Comparison of ENCODE assay signal across 33 cellular contexts in genomic region chr2:80510716-80511115, GRCh38.
DNase-seq lines count a peak whose midpoint lies in the region; ATAC-seq and TF ChIP-seq lines count a peak whose summit lies in the region.
"Had no signal": no experiment of that assay in that cellular context is flagged by ENCODE, and none has a peak within 500 bp of the region (broad histone marks: within the 10 kb centered on the region; RNA-seq: fewer than 3 reads in every experiment).

No MANE protein-coding gene starts in this region.

- no peak for TF ChIP-seq CTCF in right atrium auricular region (IDR thresholded peaks at IDR 0.05)

- ATAC-seq in Right ventricle myocardium inferior, result peak; percentile 72
- peak; percentile 77 for ATAC-seq in Right ventricle myocardium superior (ENCODE audit: poor library complexity)
- ATAC-seq in left ventricle myocardium superior, result peak; percentile 74
- ATAC-seq in left cardiac atrium, result no peak
- ATAC-seq: A549; CD8-positive, alpha-beta T cell had no signal

- peak; percentile 4 for DNase-seq in NCI-H748 (lab: John Stamatoyannopoulos, UW; ENCODE audit: unreplicated experiment)
- DNase-seq in NCI-H748 treated with DMSO at 0.1 percent for 48 hours (lab: John Stamatoyannopoulos, UW), result no peak
- DNase-seq in Right ventricle myocardium inferior (ENCODE audit: missing footprints), result no peak
- no peak for DNase-seq in cardiac septum (ENCODE audit: low spot score)
- DNase-seq in Right ventricle myocardium superior, result no peak
- no peak for DNase-seq in right atrium auricular region (ENCODE audit: low spot score)
- no peak for DNase-seq in left ventricle myocardium superior
- no peak for DNase-seq in left cardiac atrium
- DNase-seq: 8988T; ACHN; AML-193; BE2C; C1 segment of cervical spinal cord; Caco-2; Calu3; CD4-positive, alpha-beta memory T cell; CD4-positive, alpha-beta T cell; CD4-positive, CD25-positive, alpha-beta regulatory T cell; CD8-positive, alpha-beta memory T cell; CD8-positive, alpha-beta T cell; COR-L47; DMS 273 treated with DMSO at 0.1 percent for 48 hours; DMS153; DMS53; DMS79; DMS79 treated with DMSO at 0.1 percent for 48 hours; DND-41; EL had no signal

- H3K4me1 ChIP-seq in right atrium auricular region, result no peaks in the 10 kb centered on the region
- H3K4me1 ChIP-seq: A549; BE2C; BLaER1; BLaER1 treated with 17β-estradiol and CSF1 and Interleukin-3, amounts not matched to agents 10 nM and 100 nM; Caco-2 had no signal

- no peak overlapping the region for H3K4me3 ChIP-seq in right atrium auricular region
- H3K4me3 ChIP-seq: A549; BLaER1; BLaER1 treated with 17β-estradiol and CSF1 and Interleukin-3, amounts not matched to agents 10 nM and 100 nM had no signal

- intact Hi-C loops in Right ventricle myocardium inferior (cut with DNase I) (no loop called here), cardiac septum (cut with DNase I) (loop anchor here (1.0 kb wide), 1 partner anchor 9 kb away; no protein-coding TSS in a partner anchor), Right ventricle myocardium superior (cut with DNase I) (no loop called here), left ventricle myocardium superior (cut with micrococcal nuclease) (no loop called here), left cardiac atrium (cut with DNase I) (no loop called here)

- no peaks in the 10 kb centered on the region for H3K36me3 ChIP-seq in right atrium auricular region
- H3K36me3 ChIP-seq: BE2C; BLaER1; BLaER1 treated with 17β-estradiol and CSF1 and Interleukin-3, amounts not matched to agents 10 nM and 100 nM had no signal

- no peak overlapping the region for H3K27ac ChIP-seq in right atrium auricular region
- H3K27ac ChIP-seq: 22Rv1; A549; BLaER1; BLaER1 treated with 17β-estradiol and CSF1 and Interleukin-3, amounts not matched to agents 10 nM and 100 nM; C4-2B had no signal

- H3K9me3 ChIP-seq in right atrium auricular region, result peaks cover 0 to 5% of the 10 kb centered on the region in 2 donors
- H3K9me3 ChIP-seq: BE2C; BLaER1; BLaER1 treated with 17β-estradiol and CSF1 and Interleukin-3, amounts not matched to agents 10 nM and 100 nM; Caco-2 had no signal

- no peaks in the 10 kb centered on the region for H3K27me3 ChIP-seq in right atrium auricular region
- H3K27me3 ChIP-seq: BE2C; BLaER1; BLaER1 treated with 17β-estradiol and CSF1 and Interleukin-3, amounts not matched to agents 10 nM and 100 nM had no signal

Comparison
In these comparisons a context has a peak if more than half of its experiments do, and no peak if none do; other contexts are left out.
1. ATAC-seq: peak in Right ventricle myocardium inferior (single experiment), Right ventricle myocardium superior (single experiment) and left ventricle myocardium superior (single experiment); none in left cardiac atrium (0 of 2).